ENCODE assay signal across 9 cellular contexts in genomic region chr14:64510127-64510808, GRCh38. TPM values are rescaled to one million over a fixed set of nuclear protein-coding genes. Genes with fewer than 3 reads are reported as not detected.
DNase-seq lines count a peak whose midpoint lies in the region; ATAC-seq, FAIRE-seq and TF ChIP-seq lines count a peak whose summit lies in the region.
"Had no signal": no experiment of that assay in that cellular context is flagged by ENCODE, and none has a peak within 500 bp of the region (broad histone marks: within the 10 kb centered on the region; RNA-seq: fewer than 3 reads in every experiment).

No MANE protein-coding gene starts in this region.

- H3F3A ChIP-seq in MM.1S (ENCODE audit: insufficient read depth, low read length) (peaks cover 19% of the 10 kb centered on the region), neural progenitor cell (ENCODE audit: low read depth) (peaks cover 13% of the 10 kb centered on the region)

- peaks cover 27% of the 10 kb centered on the region for H3K36me3 Mint-ChIP-seq in CD8-positive, alpha-beta T cell
- H3K36me3 Mint-ChIP-seq in astrocyte (ENCODE audit: low read depth, unreplicated experiment) (peaks cover 7% of the 10 kb centered on the region), neural progenitor cell (no peaks in the 10 kb centered on the region)

- no peaks in the 10 kb centered on the region for H3K9me3 ChIP-seq in CD8-positive, alpha-beta T cell (ENCODE audit: low read length)
- H3K9me3 ChIP-seq in MM.1S (replicated peaks; ENCODE audit: insufficient read depth, low read length) (no peaks in the 10 kb centered on the region), astrocyte (ENCODE audit: insufficient read depth, low read depth, low read length) (no peaks in the 10 kb centered on the region), neural progenitor cell (ENCODE audit: low read depth) (no peaks in the 10 kb centered on the region), suprapubic skin (no peaks in the 10 kb centered on the region)

- no peaks in the 10 kb centered on the region for H3K27me3 Mint-ChIP-seq in CD8-positive, alpha-beta T cell (ENCODE audit: low read depth)
- no peaks in the 10 kb centered on the region for H3K27me3 Mint-ChIP-seq in astrocyte (ENCODE audit: low read depth, unreplicated experiment)
- H3K27me3 Mint-ChIP-seq in neural progenitor cell (ENCODE audit: insufficient read depth, low read depth): no peaks in the 10 kb centered on the region

- H2AFZ ChIP-seq in MM.1S (ENCODE audit: low read length) (no peak overlapping the region), astrocyte (ENCODE audit: low read depth, low read length) (no peak overlapping the region), neural progenitor cell (replicated peaks) (no peak overlapping the region)

- H3K4me1 ChIP-seq in CD8-positive, alpha-beta T cell (ENCODE audit: insufficient read depth, low read length): peaks cover 62% of the 10 kb centered on the region
- H3K4me1 ChIP-seq in MM.1S (ENCODE audit: low read length) (peaks cover 22% of the 10 kb centered on the region), astrocyte (ENCODE audit: insufficient read depth, low read length) (peaks cover 24% of the 10 kb centered on the region), neural progenitor cell (peaks cover 18% of the 10 kb centered on the region), suprapubic skin (peaks cover 93% of the 10 kb centered on the region)

- peak overlapping the region; percentile 42 for H3K27ac Mint-ChIP-seq in CD8-positive, alpha-beta T cell
- no peak overlapping the region for H3K27ac Mint-ChIP-seq in astrocyte (ENCODE audit: unreplicated experiment)
- H3K27ac Mint-ChIP-seq in neural progenitor cell: no peak overlapping the region
- H3K27ac Mint-ChIP-seq: nephron progenitor cell had no signal

- peaks cover 90% of the 10 kb centered on the region for H3K4me1 Mint-ChIP-seq in CD8-positive, alpha-beta T cell (ENCODE audit: low read depth)
- H3K4me1 Mint-ChIP-seq in astrocyte (ENCODE audit: low read depth, unreplicated experiment) (peaks cover 41% of the 10 kb centered on the region), neural progenitor cell (peaks cover 31% of the 10 kb centered on the region)

- no peak for FAIRE-seq in astrocyte (lab: Jason Lieb, UNC)

- peaks cover 99% of the 10 kb centered on the region for H3K79me2 ChIP-seq in MM.1S (ENCODE audit: low read length)
- H3K79me2 ChIP-seq in astrocyte (ENCODE audit: insufficient read depth, low read length): peaks cover 99% of the 10 kb centered on the region
- H3K79me2 ChIP-seq in neural progenitor cell (ENCODE audit: low read depth): peaks cover 99% of the 10 kb centered on the region

- H4K20me1 ChIP-seq in MM.1S (ENCODE audit: insufficient read depth, low read length) (peaks cover 14% of the 10 kb centered on the region; the same call in 1 of the 2 replicates), astrocyte (ENCODE audit: insufficient read depth, low read length) (peaks cover 97% of the 10 kb centered on the region), neural progenitor cell (ENCODE audit: low read depth) (peaks cover 71% of the 10 kb centered on the region)

- no peaks in the 10 kb centered on the region for H3K9me3 Mint-ChIP-seq in CD8-positive, alpha-beta T cell
- no peaks in the 10 kb centered on the region for H3K9me3 Mint-ChIP-seq in astrocyte (ENCODE audit: unreplicated experiment)
- H3K9me3 Mint-ChIP-seq in neural progenitor cell: no peaks in the 10 kb centered on the region
- H3K9me3 Mint-ChIP-seq: nephron progenitor cell had no signal

- ATAC-seq in CD8-positive, alpha-beta T cell: peak; percentile 39
- no peak for ATAC-seq in HG02642 (IDR thresholded peaks at IDR 0.05; ENCODE audit: poor library complexity, unreplicated experiment)

- peak overlapping the region; percentile 44 for H3K4me3 Mint-ChIP-seq in CD8-positive, alpha-beta T cell
- H3K4me3 Mint-ChIP-seq in astrocyte (ENCODE audit: unreplicated experiment) (no peak overlapping the region), neural progenitor cell (peak overlapping the region; percentile 19)
- H3K4me3 Mint-ChIP-seq: nephron progenitor cell had no signal

- H3K9ac ChIP-seq in MM.1S (ENCODE audit: low read length): no peak overlapping the region
- H3K9ac ChIP-seq in astrocyte (ENCODE audit: low read length): no peak overlapping the region
- H3K9ac ChIP-seq in neural progenitor cell: no peak overlapping the region

- intact Hi-C loops in CD8-positive, alpha-beta T cell (cut with DNase I, micrococcal nuclease): loop anchor here (2.0 to 5.0 kb wide), 2 partner anchors 13 to 33 kb away; no protein-coding TSS in a partner anchor

- POLR2A ChIA-PET in CD8-positive, alpha-beta T cell (lab: Charles Lee): interaction anchor here (0.6 to 1.4 kb wide), 7 partner anchors 9 to 166 kb away, joined by 3 to 5 read pairs (median 3); partner anchors contain the start of gene MTHFD1

- no peak overlapping the region for H3K27ac ChIP-seq in CD8-positive, alpha-beta T cell (ENCODE audit: low read depth, low read length)
- H3K27ac ChIP-seq in MM.1S (ENCODE audit: low read length) (no peak overlapping the region; the same call in 1 of the 2 replicates), astrocyte (ENCODE audit: low read depth, low read length) (no peak overlapping the region), neural progenitor cell (peak overlapping the region; percentile 43), suprapubic skin (no peak overlapping the region)

- TF ChIP-seq EP300 in suprapubic skin (IDR thresholded peaks at IDR 0.05): no peak

- H3K4me3 ChIP-seq in CD8-positive, alpha-beta T cell (ENCODE audit: low read depth, low read length): no peak overlapping the region
- H3K4me3 ChIP-seq in MM.1S (ENCODE audit: low read length): no peak overlapping the region
- H3K4me3 ChIP-seq in astrocyte (ENCODE audit: insufficient read depth, low read depth, low read length): no peak overlapping the region
- no peak overlapping the region for H3K4me3 ChIP-seq in neural progenitor cell
- H3K4me3 ChIP-seq in suprapubic skin: no peak overlapping the region

- CTCF ChIA-PET in CD8-positive, alpha-beta T cell (lab: Charles Lee): interaction anchor here (0.6 to 7.6 kb wide), 31 partner anchors 8 to 177 kb away, joined by 3 to 56 read pairs (median 4); partner anchors contain the start of genes AKAP5 and HSPA2

- no peaks in the 10 kb centered on the region for H3K9me2 ChIP-seq in MM.1S (replicated peaks; ENCODE audit: insufficient read depth, low read length)

- WGBS in suprapubic skin: 54% methylated on average over 2 of the region's 2 CpGs

- DNase-seq in CD8-positive, alpha-beta T cell: no peak
- DNase-seq in MM.1S (no peak), astrocyte (ENCODE audit: low read depth) (no peak), neural progenitor cell (ENCODE audit: low spot score) (no peak), superior temporal gyrus (ENCODE audit: extremely low spot score) (no peak), Ammon's horn (ENCODE audit: low spot score) (no peak), suprapubic skin (ENCODE audit: low spot score in 2 of 2) (no peak)

- TF ChIP-seq CTCF in CD8-positive, alpha-beta T cell (IDR thresholded peaks at IDR 0.05): no peak
- TF ChIP-seq CTCF in MM.1S (IDR thresholded peaks at IDR 0.05; ENCODE audit: low read length): no peak
- TF ChIP-seq CTCF in astrocyte (IDR thresholded peaks at IDR 0.05; ENCODE audit: insufficient read depth, low read depth, low read length): no peak
- TF ChIP-seq CTCF in neural progenitor cell (IDR thresholded peaks at IDR 0.05): no peak
- TF ChIP-seq CTCF in suprapubic skin (IDR thresholded peaks at IDR 0.05): no peak

- no peak for TF ChIP-seq POLR2A in suprapubic skin (IDR thresholded peaks at IDR 0.05)

- no peaks in the 10 kb centered on the region for H3K36me3 ChIP-seq in CD8-positive, alpha-beta T cell (ENCODE audit: insufficient read depth, low read length)
- H3K36me3 ChIP-seq in MM.1S (replicated peaks; ENCODE audit: insufficient read depth, low read length) (no peaks in the 10 kb centered on the region), astrocyte (ENCODE audit: insufficient read depth, low read length) (peaks cover 5% of the 10 kb centered on the region), neural progenitor cell (no peaks in the 10 kb centered on the region), suprapubic skin (no peaks in the 10 kb centered on the region)

- H3K4me2 ChIP-seq in MM.1S (ENCODE audit: low read depth, low read length) (0 out of 2 replicates have a peak overlapping the region, but pooled peaks have one; percentile 21), astrocyte (ENCODE audit: low read length) (peak overlapping the region; percentile 27), neural progenitor cell (no peak overlapping the region)

- H3K27me3 ChIP-seq in CD8-positive, alpha-beta T cell (ENCODE audit: insufficient read depth, low read length): no peaks in the 10 kb centered on the region
- no peaks in the 10 kb centered on the region for H3K27me3 ChIP-seq in MM.1S (replicated peaks; ENCODE audit: insufficient read depth, low read length)
- no peaks in the 10 kb centered on the region for H3K27me3 ChIP-seq in astrocyte (ENCODE audit: insufficient read depth, low read length)
- no peaks in the 10 kb centered on the region for H3K27me3 ChIP-seq in neural progenitor cell
- no peaks in the 10 kb centered on the region for H3K27me3 ChIP-seq in suprapubic skin

RNA-seq across cellular contexts. Expression of gene ZBTB1, which starts 5.7 kb away (rescaled TPM):
- total RNA-seq in CD8-positive, alpha-beta T cell: 100 to 1,000 TPM; 200 to 205 TPM
- total RNA-seq in astrocyte (43.0 and 45.2 TPM in 2 replicates), neural progenitor cell (ENCODE audit: low replicate concordance) (40.9 and 53.3 TPM in 2 replicates), suprapubic skin (100 to 1,000 TPM in 1 of 4 donors, 10 to 100 TPM in 3; 33.4 to 129 (median 59.8) TPM)

RNA-seq across cellular contexts. Expression of gene ZBTB25, which starts 6.6 kb away (rescaled TPM):
- total RNA-seq in CD8-positive, alpha-beta T cell: 10 to 100 TPM; 42.3 to 43.8 TPM
- total RNA-seq in astrocyte (9.5 and 9.7 TPM in 2 replicates), neural progenitor cell (ENCODE audit: low replicate concordance) (11.6 and 14.3 TPM in 2 replicates), suprapubic skin (10 to 100 TPM in 3 of 4 donors, 1 to 10 TPM in 1; 5.9 to 29.9 (median 11.4) TPM)

RNA-seq across cellular contexts. Expression of gene HSPA2, which starts 30.3 kb away (rescaled TPM):
- 1 to 10 TPM; 2.1 to 2.6 TPM for total RNA-seq in CD8-positive, alpha-beta T cell
- total RNA-seq in astrocyte (2.8 and 3.5 TPM in 2 replicates), neural progenitor cell (ENCODE audit: low replicate concordance) (5.5 and 9.2 TPM in 2 replicates), suprapubic skin (10 to 100 TPM; 70.8 to 98.0 (median 91.6) TPM)

RNA-seq across cellular contexts. Expression of gene PPP1R36, which starts 39.5 kb away (rescaled TPM):
- total RNA-seq in CD8-positive, alpha-beta T cell: under 1 TPM in 1 of 2 experiments, not detected in 1; 0.22 TPM
- total RNA-seq in astrocyte: 0.91 and 0.94 TPM in 2 replicates
- 0.81 TPM in 1 of 2 replicates, not detected in the other for total RNA-seq in neural progenitor cell (ENCODE audit: low replicate concordance)
- total RNA-seq in suprapubic skin: 1 to 10 TPM in 2 of 4 donors, under 1 TPM in 1, not detected in 1; 0.72 to 2.7 (median 1.5) TPM

RNA-seq across cellular contexts. Expression of gene AKAP5, which starts 45.0 kb away (rescaled TPM):
- 1 to 10 TPM; 3.7 TPM for total RNA-seq in CD8-positive, alpha-beta T cell
- total RNA-seq in astrocyte (2.9 and 3.1 TPM in 2 replicates), neural progenitor cell (ENCODE audit: low replicate concordance) (2.4 and 3.2 TPM in 2 replicates), suprapubic skin (under 1 TPM; 0.08 to 0.56 (median 0.34) TPM)
